ENCODE assay signal across 24 cellular contexts in genomic region chr14:45120109-45120508, GRCh38.
"Had no signal": no experiment of that assay in that cellular context is flagged by ENCODE, and none has a peak within 500 bp of the region (broad histone marks: within the 10 kb centered on the region; RNA-seq: fewer than 3 reads in every experiment).

No MANE protein-coding gene starts in this region.

- FAIRE-seq: endothelial cell of umbilical vein, TTC549 had no signal

- H3K27ac ChIP-seq: adrenal gland, cardiac muscle cell, esophagus muscularis mucosa, gastroesophageal sphincter, heart right ventricle, sigmoid colon, spleen, thyroid gland had no signal

- DNase-seq: activated CD8-positive, alpha-beta memory T cell treated with anti-CD3 and anti-CD28 coated beads for 24 hours; activated CD8-positive, alpha-beta memory T cell treated with anti-CD3 and anti-CD28 coated beads, Interleukin-2, amount 50 U/mL, for 48 hours; activated gamma-delta T cell; adrenal gland; dermis blood vessel endothelial cell; effector memory CD4-positive, alpha-beta T cell; heart right ventricle; immature natural killer cell; kidney glomerular epithelial cell; left ventricle myocardium superior; occipital lobe; posterior cingulate gyrus; sigmoid colon; spleen; stimulated activated CD4-positive, alpha-beta T cell treated with anti-CD3 and anti-CD28 coated beads, Interleukin-4, amount 100 ng/mL, for 4 hours; stimulated activated naive CD4-positive, alpha-beta T cell; thyroid gland had no signal

- H3K4me3 ChIP-seq: adrenal gland, cardiac muscle cell, esophagus muscularis mucosa, gastroesophageal sphincter, heart right ventricle, sigmoid colon, spleen, thyroid gland had no signal

- ATAC-seq: activated CD4-positive, CD25-positive, alpha-beta regulatory T cell treated with anti-CD3 and anti-CD28 coated beads, Interleukin-2, amount 50 U/mL, for 24 hours; activated naive CD4-positive, alpha-beta T cell treated with anti-CD3 and anti-CD28 coated beads, Interleukin-2, amount 50 U/mL, for 72 hours; gastroesophageal sphincter; heart right ventricle; left ventricle myocardium superior had no signal

- H3K9me3 Mint-ChIP-seq: activated naive CD4-positive, alpha-beta T cell treated with anti-CD3 and anti-CD28 coated beads, Interleukin-2, amount 50 U/mL, for 72 hours; immature natural killer cell had no signal

- H3K9me3 ChIP-seq: esophagus muscularis mucosa, gastroesophageal sphincter, heart right ventricle, sigmoid colon, spleen, thyroid gland had no signal

- H3K4me3 Mint-ChIP-seq: immature natural killer cell had no signal

- H3K27ac Mint-ChIP-seq: activated naive CD4-positive, alpha-beta T cell treated with anti-CD3 and anti-CD28 coated beads, Interleukin-2, amount 50 U/mL, for 72 hours; immature natural killer cell had no signal

- H3K27me3 ChIP-seq: adrenal gland, cardiac muscle cell, esophagus muscularis mucosa, gastroesophageal sphincter, heart right ventricle, sigmoid colon, spleen, thyroid gland had no signal

- H3K4me1 Mint-ChIP-seq: immature natural killer cell had no signal

- H3K4me1 ChIP-seq: adrenal gland, esophagus muscularis mucosa, gastroesophageal sphincter, sigmoid colon, spleen, thyroid gland had no signal
